ENCODE assay signal across 17 cellular contexts in genomic region chr1:73770109-73770905, GRCh38.
"Had no signal": no experiment of that assay in that cellular context is flagged by ENCODE, and none has a peak within 500 bp of the region (broad histone marks: within the 10 kb centered on the region; RNA-seq: fewer than 3 reads in every experiment).

No MANE protein-coding gene starts in this region.

- ATAC-seq: natural killer cell had no signal

- H3K4me1 ChIP-seq: colonic mucosa, heart left ventricle, neural progenitor cell, parathyroid adenoma, prostate gland, tibial artery had no signal

- H3K27me3 ChIP-seq: colonic mucosa, heart left ventricle, neural progenitor cell, right lobe of liver, tibial artery had no signal

- H3K27ac ChIP-seq: colonic mucosa, heart left ventricle, neural progenitor cell, parathyroid adenoma, prostate gland, right lobe of liver, tibial artery had no signal

- H3K36me3 Mint-ChIP-seq: natural killer cell, neural progenitor cell had no signal

- H3K4me3 Mint-ChIP-seq: natural killer cell, neural progenitor cell had no signal

- H3K27ac Mint-ChIP-seq: natural killer cell, neural progenitor cell had no signal

- H3K4me3 ChIP-seq: colonic mucosa, heart left ventricle, neural progenitor cell, prostate gland, right lobe of liver, tibial artery had no signal

- H3K9me3 ChIP-seq: colonic mucosa, heart left ventricle, prostate gland, right lobe of liver, tibial artery had no signal

- H3K4me1 Mint-ChIP-seq: natural killer cell, neural progenitor cell had no signal

- DNase-seq: cerebellar nuclear complex; colonic mucosa; dermis blood vessel endothelial cell; effector CD4-positive, alpha-beta T cell; heart left ventricle; hippocampal formation; kidney glomerular epithelial cell; natural killer cell; occipital lobe; right lobe of liver; stimulated activated CD4-positive, alpha-beta T cell treated with anti-CD3 and anti-CD28 coated beads, Interleukin-2, amount 100 ng/mL, for 24 hours; stimulated activated CD4-positive, alpha-beta T cell treated with anti-CD3 and anti-CD28 coated beads, Interleukin-4, amount 100 ng/mL, for 4 hours; stimulated activated naive CD4-positive, alpha-beta T cell treated with Interleukin-2 at 50 U/mL for 16 hours; tibial artery had no signal

- H3K36me3 ChIP-seq: colonic mucosa, heart left ventricle, neural progenitor cell, prostate gland, right lobe of liver, tibial artery had no signal
